Comparison of ENCODE assay signal across 21 cellular contexts in the genomic region with DNA sequence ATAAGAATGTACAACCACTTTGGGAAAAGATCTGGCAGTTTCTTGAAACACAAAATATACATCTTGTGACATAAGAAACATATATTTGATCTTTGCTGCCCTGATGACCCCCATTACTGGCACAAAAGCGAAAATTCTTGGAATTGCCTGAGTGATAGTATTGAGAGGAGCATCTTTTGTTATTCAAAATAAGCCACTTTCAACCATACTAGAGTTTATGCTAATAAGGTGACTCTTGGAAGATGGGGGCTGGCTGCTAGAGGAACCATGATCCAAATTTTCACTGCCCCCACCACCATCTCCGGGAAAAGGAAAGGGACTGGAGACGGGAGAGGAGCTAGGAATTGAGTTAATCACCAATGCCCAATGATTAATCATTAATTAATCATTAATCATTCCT.
"Had no signal": no experiment of that assay in that cellular context is flagged by ENCODE, and none has a peak within 500 bp of the region (broad histone marks: within the 10 kb centered on the region; RNA-seq: fewer than 3 reads in every experiment).

No MANE protein-coding gene starts in this region.

- H3K27me3 ChIP-seq: hepatocyte, sigmoid colon, upper lobe of left lung had no signal

- H3K36me3 ChIP-seq: sigmoid colon, thoracic aorta, upper lobe of left lung had no signal

- ATAC-seq: activated T-cell treated with anti-CD3 and anti-CD28 coated beads, Interleukin-2, amount 50 U/mL, for 72 hours; naive thymus-derived CD8-positive, alpha-beta T cell had no signal

- DNase-seq: activated CD4-positive, alpha-beta memory T cell treated with anti-CD3 and anti-CD28 coated beads, Interleukin-2, amount 10 ng/mL, durations not matched to agents 7 days and 5 days; activated CD4-positive, alpha-beta T cell treated with anti-CD3 and anti-CD28 coated beads for 48 hours; activated CD4-positive, CD25-positive, alpha-beta regulatory T cell; activated effector memory CD4-positive, alpha-beta T cell treated with Interleukin-2 at 50 U/mL for 16 hours; activated naive CD4-positive, alpha-beta T cell treated with anti-CD3 and anti-CD28 coated beads, Interleukin-2, amount 10 ng/mL, durations not matched to agents 7 days and 5 days; activated T-cell treated with anti-CD3 and anti-CD28 coated beads, Interleukin-2, amount 50 U/mL, for 72 hours; amygdala; foreskin fibroblast; glutamatergic neuron; kidney glomerular epithelial cell; left ventricle myocardium inferior; naive thymus-derived CD8-positive, alpha-beta T cell; retina; sigmoid colon; stimulated activated CD4-positive, alpha-beta T cell treated with anti-CD3 and anti-CD28 coated beads, Interleukin-4, amount 100 ng/mL, for 24 hours; stimulated activated naive CD4-positive, alpha-beta T cell treated with Interleukin-2 at 50 U/mL for 16 hours; T1000; upper lobe of left lung had no signal

- H3K4me3 ChIP-seq: coronary artery, hepatocyte, left ventricle myocardium inferior, sigmoid colon, thoracic aorta, upper lobe of left lung had no signal
